Comparison of ENCODE assay signal across 1 cellular context in the genomic region with DNA sequence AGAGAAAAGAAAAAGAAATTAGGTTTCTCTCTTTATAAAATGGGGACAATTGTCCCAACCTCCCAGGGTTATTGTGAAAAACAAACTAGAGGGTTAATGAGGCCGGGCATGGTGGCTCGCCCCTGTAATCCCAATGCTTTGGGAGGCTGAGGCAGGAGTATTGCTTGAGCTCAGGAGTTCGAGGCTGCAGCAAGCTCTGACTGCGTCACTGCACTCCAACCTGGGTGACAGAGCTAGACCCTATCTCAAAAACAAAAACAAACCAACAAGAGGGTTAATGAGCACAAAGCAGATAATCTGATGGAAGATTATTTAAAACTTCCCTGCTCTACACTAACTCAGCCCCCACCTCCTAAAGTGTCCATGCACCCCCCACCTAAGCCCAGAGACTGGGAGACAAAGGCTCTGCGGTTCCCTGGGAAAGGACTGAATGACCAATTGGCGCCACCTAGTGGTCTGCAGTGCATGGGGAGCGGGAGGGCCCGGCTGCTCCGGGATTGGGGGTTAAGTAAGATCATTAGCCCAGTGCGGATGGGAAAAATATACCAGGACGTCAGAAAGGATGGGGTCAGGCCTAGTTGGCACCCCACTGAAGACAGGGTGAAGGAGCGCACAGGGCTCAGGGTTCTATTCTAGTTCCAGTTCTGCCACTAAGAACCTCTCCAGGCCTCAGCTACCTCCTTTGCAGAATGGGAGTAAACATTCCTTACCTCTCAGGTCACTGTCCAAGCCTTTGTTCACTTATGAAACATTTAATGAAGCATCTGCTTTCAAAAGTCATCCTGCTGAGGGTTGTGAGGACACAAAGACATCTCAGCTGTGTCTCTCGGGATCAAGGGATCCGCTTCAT.
TF ChIP-seq lines count a peak whose summit lies in the region.

No MANE protein-coding gene starts in this region.

TF ChIP-seq in A549, 52 proteins besides CTCF, POLR2A, EP300 and RAD21 (continued from another document):
- TF ChIP-seq, protein P1, sequence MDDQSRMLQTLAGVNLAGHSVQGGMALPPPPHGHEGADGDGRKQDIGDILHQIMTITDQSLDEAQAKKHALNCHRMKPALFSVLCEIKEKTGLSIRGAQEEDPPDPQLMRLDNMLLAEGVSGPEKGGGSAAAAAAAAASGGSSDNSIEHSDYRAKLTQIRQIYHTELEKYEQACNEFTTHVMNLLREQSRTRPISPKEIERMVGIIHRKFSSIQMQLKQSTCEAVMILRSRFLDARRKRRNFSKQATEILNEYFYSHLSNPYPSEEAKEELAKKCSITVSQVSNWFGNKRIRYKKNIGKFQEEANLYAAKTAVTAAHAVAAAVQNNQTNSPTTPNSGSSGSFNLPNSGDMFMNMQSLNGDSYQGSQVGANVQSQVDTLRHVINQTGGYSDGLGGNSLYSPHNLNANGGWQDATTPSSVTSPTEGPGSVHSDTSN (IDR thresholded peaks at IDR 0.05), result no peak
- no peak for TF ChIP-seq CEBPB (IDR thresholded peaks at IDR 0.05)
- TF ChIP-seq PHF8 (IDR thresholded peaks at IDR 0.05; ENCODE audit: borderline replicate concordance, low read depth), result no peak
- TF ChIP-seq, protein P2, sequence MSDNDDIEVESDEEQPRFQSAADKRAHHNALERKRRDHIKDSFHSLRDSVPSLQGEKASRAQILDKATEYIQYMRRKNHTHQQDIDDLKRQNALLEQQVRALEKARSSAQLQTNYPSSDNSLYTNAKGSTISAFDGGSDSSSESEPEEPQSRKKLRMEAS (IDR thresholded peaks at IDR 0.05), result 0 out of 2 replicates have a peak, but pooled peaks have one; percentile 9
- TF ChIP-seq NFE2L2 (conservative IDR thresholded peaks at IDR 0.05; ENCODE audit: low read length), result no peak
- no peak for TF ChIP-seq CBX8 (IDR thresholded peaks at IDR 0.05)
- TF ChIP-seq FOSL2 (IDR thresholded peaks at IDR 0.05), result no peak
- TF ChIP-seq FOSL2 (CRISPR knock-in tag; IDR thresholded peaks at IDR 0.05), result no peak
- TF ChIP-seq, protein P3, sequence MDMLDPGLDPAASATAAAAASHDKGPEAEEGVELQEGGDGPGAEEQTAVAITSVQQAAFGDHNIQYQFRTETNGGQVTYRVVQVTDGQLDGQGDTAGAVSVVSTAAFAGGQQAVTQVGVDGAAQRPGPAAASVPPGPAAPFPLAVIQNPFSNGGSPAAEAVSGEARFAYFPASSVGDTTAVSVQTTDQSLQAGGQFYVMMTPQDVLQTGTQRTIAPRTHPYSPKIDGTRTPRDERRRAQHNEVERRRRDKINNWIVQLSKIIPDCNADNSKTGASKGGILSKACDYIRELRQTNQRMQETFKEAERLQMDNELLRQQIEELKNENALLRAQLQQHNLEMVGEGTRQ (IDR thresholded peaks at IDR 0.05), result no peak
- TF ChIP-seq, protein P4, sequence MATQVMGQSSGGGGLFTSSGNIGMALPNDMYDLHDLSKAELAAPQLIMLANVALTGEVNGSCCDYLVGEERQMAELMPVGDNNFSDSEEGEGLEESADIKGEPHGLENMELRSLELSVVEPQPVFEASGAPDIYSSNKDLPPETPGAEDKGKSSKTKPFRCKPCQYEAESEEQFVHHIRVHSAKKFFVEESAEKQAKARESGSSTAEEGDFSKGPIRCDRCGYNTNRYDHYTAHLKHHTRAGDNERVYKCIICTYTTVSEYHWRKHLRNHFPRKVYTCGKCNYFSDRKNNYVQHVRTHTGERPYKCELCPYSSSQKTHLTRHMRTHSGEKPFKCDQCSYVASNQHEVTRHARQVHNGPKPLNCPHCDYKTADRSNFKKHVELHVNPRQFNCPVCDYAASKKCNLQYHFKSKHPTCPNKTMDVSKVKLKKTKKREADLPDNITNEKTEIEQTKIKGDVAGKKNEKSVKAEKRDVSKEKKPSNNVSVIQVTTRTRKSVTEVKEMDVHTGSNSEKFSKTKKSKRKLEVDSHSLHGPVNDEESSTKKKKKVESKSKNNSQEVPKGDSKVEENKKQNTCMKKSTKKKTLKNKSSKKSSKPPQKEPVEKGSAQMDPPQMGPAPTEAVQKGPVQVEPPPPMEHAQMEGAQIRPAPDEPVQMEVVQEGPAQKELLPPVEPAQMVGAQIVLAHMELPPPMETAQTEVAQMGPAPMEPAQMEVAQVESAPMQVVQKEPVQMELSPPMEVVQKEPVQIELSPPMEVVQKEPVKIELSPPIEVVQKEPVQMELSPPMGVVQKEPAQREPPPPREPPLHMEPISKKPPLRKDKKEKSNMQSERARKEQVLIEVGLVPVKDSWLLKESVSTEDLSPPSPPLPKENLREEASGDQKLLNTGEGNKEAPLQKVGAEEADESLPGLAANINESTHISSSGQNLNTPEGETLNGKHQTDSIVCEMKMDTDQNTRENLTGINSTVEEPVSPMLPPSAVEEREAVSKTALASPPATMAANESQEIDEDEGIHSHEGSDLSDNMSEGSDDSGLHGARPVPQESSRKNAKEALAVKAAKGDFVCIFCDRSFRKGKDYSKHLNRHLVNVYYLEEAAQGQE (IDR thresholded peaks at IDR 0.05), result no peak
- TF ChIP-seq, protein P5, sequence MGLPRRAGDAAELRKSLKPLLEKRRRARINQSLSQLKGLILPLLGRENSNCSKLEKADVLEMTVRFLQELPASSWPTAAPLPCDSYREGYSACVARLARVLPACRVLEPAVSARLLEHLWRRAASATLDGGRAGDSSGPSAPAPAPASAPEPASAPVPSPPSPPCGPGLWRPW (IDR thresholded peaks at IDR 0.05), result no peak
